11 cellular contexts compared by ENCODE assay signal in genomic region chr1:13583964-13584791, GRCh38. TPM values are rescaled to one million over a fixed set of nuclear protein-coding genes. Genes with fewer than 3 reads are reported as not detected.
DNase-seq lines count a peak whose midpoint lies in the region; ATAC-seq and TF ChIP-seq lines count a peak whose summit lies in the region.
"Had no signal": no experiment of that assay in that cellular context is flagged by ENCODE, and none has a peak within 500 bp of the region (broad histone marks: within the 10 kb centered on the region; RNA-seq: fewer than 3 reads in every experiment).

No MANE protein-coding gene starts in this region.

- WGBS in H9 (ENCODE audit: extremely low coverage, insufficient read length, low lambda C conversion rate) = no CpG with 5 or more reads among the region's 47 CpGs

- H3K4me2 ChIP-seq in H9 (ENCODE audit: insufficient read depth, insufficient read length, low read length) = peak overlapping the region; percentile 69

- H4K8ac ChIP-seq in H9 (replicated peaks; ENCODE audit: insufficient read length, low read depth, low read length) = no peak overlapping the region

- H3K4me3 ChIP-seq in gastrocnemius medialis = peak overlapping the region; percentile 74 to 87 (median 80)

- H2BK12ac ChIP-seq in H9 (ENCODE audit: insufficient read length, low read depth, low read length) = no peak overlapping the region

- DNase-seq in H9 (peak; percentile 59), MCF 10A (ENCODE audit: unreplicated experiment) (peak; percentile 52), iPS-NIHi11 (ENCODE audit: low spot score) (peak; percentile 40), gastrocnemius medialis (peak; percentile 29 to 67), midbrain (lab: John Stamatoyannopoulos, UW) (no peak), GDM1 (lab: John Stamatoyannopoulos, UW) (no peak), cerebellar cortex (ENCODE audit: low spot score) (no peak)
- DNase-seq: PC-3; stimulated activated CD4-positive, alpha-beta T cell treated with anti-CD3 and anti-CD28 coated beads, Interleukin-15, amount 100 ng/mL, for 24 hours had no signal

- H3K14ac ChIP-seq in H9 (ENCODE audit: insufficient read depth, low read length) = no peak overlapping the region

- H3K4me1 ChIP-seq in H9 (ENCODE audit: insufficient read depth, low read length) = peaks cover 16% of the 10 kb centered on the region
- H3K4me1 ChIP-seq in gastrocnemius medialis = peaks cover 0 to 15% of the 10 kb centered on the region in 2 donors

- H3K4ac ChIP-seq in H9 (ENCODE audit: low read depth, low read length) = no peak overlapping the region

- H3K23ac ChIP-seq in H9 (ENCODE audit: insufficient read length, low read depth, low read length) = no peak overlapping the region

- H3K79me1 ChIP-seq in H9 (ENCODE audit: insufficient read depth, low read depth, low read length, poor library complexity, severe bottlenecking) = no peaks in the 10 kb centered on the region

- no peak overlapping the region for H4K5ac ChIP-seq in H9 (ENCODE audit: insufficient read length, low read depth, low read length)

- H3K27ac ChIP-seq in H9 (ENCODE audit: insufficient read length, low read depth, low read length) (no peak overlapping the region), gastrocnemius medialis (peak overlapping the region; percentile 85 to 96 (median 92))

- no peak overlapping the region for H2BK5ac ChIP-seq in H9 (ENCODE audit: insufficient read length, low read length)

- H3K18ac ChIP-seq in H9 (ENCODE audit: insufficient read length, low read depth, low read length) = no peak overlapping the region

- no peaks in the 10 kb centered on the region for H3K27me3 ChIP-seq in H9 (ENCODE audit: insufficient read depth, low read length)
- H3K27me3 ChIP-seq in gastrocnemius medialis = no peaks in the 10 kb centered on the region

- ATAC-seq in gastrocnemius medialis = peak; percentile 73 to 79
- ATAC-seq in HG03457 (IDR thresholded peaks at IDR 0.05; ENCODE audit: unreplicated experiment) = no peak
- ATAC-seq: PC-3 had no signal

- H2BK20ac ChIP-seq in H9 (ENCODE audit: low read depth, low read length, poor library complexity, severe bottlenecking) = no peak overlapping the region

- H3K9me3 ChIP-seq in H9 (ENCODE audit: control insufficient read depth, low read depth, low read length) (no peaks in the 10 kb centered on the region), gastrocnemius medialis (no peaks in the 10 kb centered on the region)

- H3K4me3 Mint-ChIP-seq in H9 (peak overlapping the region; percentile 92 to 95), MCF 10A (ENCODE audit: unreplicated experiment) (peak overlapping the region; percentile 85)
- H3K4me3 Mint-ChIP-seq: activated naive CD8-positive, alpha-beta T cell had no signal

- H3K79me2 ChIP-seq in H9 (ENCODE audit: insufficient read depth, low read length) = peaks cover 14% of the 10 kb centered on the region; the same call in 1 of the 2 replicates

- H3K36me3 Mint-ChIP-seq in H9 (ENCODE audit: insufficient read depth in 1 of 3, low read depth in 3 of 3) = peaks cover 4 to 19% (median 16%) of the 10 kb centered on the region in 3 experiments; a peak in 5 of 7 replicates
- peaks cover 22% of the 10 kb centered on the region for H3K36me3 Mint-ChIP-seq in MCF 10A (ENCODE audit: insufficient read depth, unreplicated experiment)
- H3K36me3 Mint-ChIP-seq: activated naive CD8-positive, alpha-beta T cell had no signal

- no peak overlapping the region for H2BK15ac ChIP-seq in H9 (ENCODE audit: low read depth, low read length)

- BruUV-seq in MCF 10A (replicated peaks; lab: Mats Ljungman, UMichigan) = TSS peak; percentile 46

- in situ Hi-C loops in gastrocnemius medialis (cut with MboI; ENCODE audit: low sequenced_read_pairs in 4 of 4) = no loop called here

- H3K23me2 ChIP-seq in H9 (ENCODE audit: insufficient read length, low read depth, low read length, poor library complexity, severe bottlenecking) = peaks cover 9% of the 10 kb centered on the region

- no peak overlapping the region for H2AK5ac ChIP-seq in H9 (ENCODE audit: insufficient read length, low read length)

- peak overlapping the region; percentile 18 for H3K9ac ChIP-seq in H9 (ENCODE audit: extremely low read depth, insufficient read length, low read length)

- H3T11ph ChIP-seq in H9 (ENCODE audit: low read length) = no peak overlapping the region

- H3K56ac ChIP-seq in H9 (ENCODE audit: insufficient read length, low read depth, low read length) = no peak overlapping the region

- H3K27me3 Mint-ChIP-seq in H9 (ENCODE audit: low read depth) (peaks cover 9% of the 10 kb centered on the region), MCF 10A (ENCODE audit: insufficient read depth, unreplicated experiment) (no peaks in the 10 kb centered on the region)

- CTCF ChIA-PET in MCF 10A (lab: Yijun Ruan, JAX) = interaction anchor here (1.6 kb wide), 1 partner anchor 16 kb away, joined by 4 read pairs; no protein-coding TSS in a partner anchor

- no peaks in the 10 kb centered on the region for H4K20me1 ChIP-seq in H9 (ENCODE audit: control insufficient read depth, insufficient read depth, insufficient read length)

- H3K36me3 ChIP-seq in gastrocnemius medialis = no peaks in the 10 kb centered on the region

- H4K91ac ChIP-seq in H9 (ENCODE audit: insufficient read length, low read depth, low read length) = no peak overlapping the region

- H2BK120ac ChIP-seq in H9 (ENCODE audit: low read depth, low read length, poor library complexity, severe bottlenecking) = no peak overlapping the region

- H3K4me1 Mint-ChIP-seq in H9 (peaks cover 55 to 63% of the 10 kb centered on the region in 2 experiments), MCF 10A (ENCODE audit: insufficient read depth, unreplicated experiment) (peaks cover 15% of the 10 kb centered on the region)

- TF ChIP-seq CTCF in H9 (conservative IDR thresholded peaks at IDR 0.05) (no peak), MCF 10A (IDR thresholded peaks at IDR 0.05; ENCODE audit: unreplicated experiment) (no peak), gastrocnemius medialis (IDR thresholded peaks at IDR 0.05 in 4 of 5, conservative IDR thresholded peaks at IDR 0.05 in 1 of 5) (no peak)

- peak; percentile 24 to 46 for TF ChIP-seq POLR2A in gastrocnemius medialis (IDR thresholded peaks at IDR 0.05)

- POLR2A ChIA-PET in MCF 10A (lab: Yijun Ruan, JAX) = interaction anchor here (0.7 to 3.6 kb wide), 8 partner anchors 9 to 108 kb away, joined by 3 to 53 read pairs (median 16); no protein-coding TSS in a partner anchor

- H3K9me3 Mint-ChIP-seq in H9 = no peaks in the 10 kb centered on the region
- no peaks in the 10 kb centered on the region for H3K9me3 Mint-ChIP-seq in MCF 10A (ENCODE audit: unreplicated experiment)

- H3K27ac Mint-ChIP-seq in H9 = peak overlapping the region; percentile 68 to 96 (median 96); a peak in 6 of 7 replicates
- peak overlapping the region; percentile 89 for H3K27ac Mint-ChIP-seq in MCF 10A (ENCODE audit: low read depth, unreplicated experiment)
- H3K27ac Mint-ChIP-seq: activated naive CD8-positive, alpha-beta T cell had no signal

- intact Hi-C loops in MCF 10A (cut with micrococcal nuclease) = loop anchor here (1.0 kb wide), 1 partner anchor 36 kb away; no protein-coding TSS in a partner anchor
- intact Hi-C loops in gastrocnemius medialis (cut with DNase I; ENCODE audit: low total_unique reads) = no loop called here

- no peak overlapping the region for H2AFZ ChIP-seq in H9 (ENCODE audit: low read length)

RNA-seq across cellular contexts. Expression of gene PDPN, which starts 0.5 kb away (rescaled TPM):
- total RNA-seq in H9 (2021) (199 and 205 TPM in 2 replicates), MCF 10A (2022) (30.7 and 35.1 TPM in 2 replicates), gastrocnemius medialis (10 to 100 TPM in 2 of 4 donors, 1 to 10 TPM in 2; 9.8 to 42.5 (median 21.3) TPM)

Comparison
In these comparisons a context has a peak if more than half of its experiments do, and no peak if none do; other contexts are left out.
1. DNase-seq: peak in H9 (single experiment), MCF 10A (single experiment), iPS-NIHi11 (single experiment) and gastrocnemius medialis (2 of 2); none in midbrain (single experiment), GDM1 (single experiment) and cerebellar cortex (single experiment).